ENCODE assay signal across 16 cellular contexts in genomic region chr15:100941536-100941935, GRCh38. TPM values are rescaled to one million over a fixed set of nuclear protein-coding genes. Genes with fewer than 3 reads are reported as not detected.
DNase-seq lines count a peak whose midpoint lies in the region; ATAC-seq, FAIRE-seq and TF ChIP-seq lines count a peak whose summit lies in the region.
"Had no signal": no experiment of that assay in that cellular context is flagged by ENCODE, and none has a peak within 500 bp of the region (broad histone marks: within the 10 kb centered on the region; RNA-seq: fewer than 3 reads in every experiment).

No MANE protein-coding gene starts in this region.

- no peaks in the 10 kb centered on the region for H3K36me3 ChIP-seq in mucosa of descending colon (ENCODE audit: low read depth)
- H3K36me3 ChIP-seq: vagina had no signal

- peak; percentile 41 for ATAC-seq in GM18858 (IDR thresholded peaks at IDR 0.05; ENCODE audit: unreplicated experiment)
- peak; percentile 49 for ATAC-seq in GM21576 (IDR thresholded peaks at IDR 0.05; ENCODE audit: unreplicated experiment)
- ATAC-seq in HG03159 (IDR thresholded peaks at IDR 0.05; ENCODE audit: unreplicated experiment): peak; percentile 54
- ATAC-seq in mucosa of descending colon: peak; percentile 19
- no peak for ATAC-seq in GM19324 (IDR thresholded peaks at IDR 0.05; ENCODE audit: low FRiP score, unreplicated experiment)
- ATAC-seq: K562 had no signal

- no peaks in the 10 kb centered on the region for H3K9me3 ChIP-seq in mucosa of descending colon
- H3K9me3 ChIP-seq: SJSA1, vagina had no signal

- H3K4me1 ChIP-seq in mucosa of descending colon (ENCODE audit: low read depth): no peaks in the 10 kb centered on the region
- H3K4me1 ChIP-seq: SJSA1 had no signal

- DNase-seq in mucosa of descending colon (no peak), NCI-H446 (lab: John Stamatoyannopoulos, UW) (no peak), frontal cortex (ENCODE audit: low spot score in 2 of 2) (no peak)
- no peak for DNase-seq in stimulated activated CD4-positive, alpha-beta T cell treated with anti-CD3 and anti-CD28 coated beads, Interleukin-4, amount 100 ng/mL, for 4 hours
- DNase-seq: activated CD4-positive, alpha-beta T cell treated with anti-CD3 and anti-CD28 coated beads for 48 hours; activated naive CD8-positive, alpha-beta T cell treated with anti-CD3 and anti-CD28 coated beads, Interleukin-2, amount 10 ng/mL, durations not matched to agents 7 days and 5 days; dorsolateral prefrontal cortex; glutamatergic neuron; mammary epithelial cell had no signal

- FAIRE-seq in frontal cortex (lab: Jason Lieb, UNC): no peak

- intact Hi-C loops in mucosa of descending colon (cut with DNase I, micrococcal nuclease): no loop called here

- no peak overlapping the region for H3K4me3 ChIP-seq in mucosa of descending colon
- H3K4me3 ChIP-seq: dorsolateral prefrontal cortex, K562, SJSA1, vagina had no signal

- no peak for TF ChIP-seq CTCF in mucosa of descending colon (IDR thresholded peaks at IDR 0.05)

RNA-seq across cellular contexts. Expression of gene LRRK1, which starts 22.4 kb away (rescaled TPM):
- total RNA-seq in mucosa of descending colon (10 to 100 TPM; 43.7 to 60.1 (median 50.6) TPM), frontal cortex (0.82 TPM)

Comparison
In these comparisons a context has a peak if more than half of its experiments do, and no peak if none do; other contexts are left out.
1. RNA of gene LRRK1, which starts 22.4 kb away (total RNA-seq): 43.7 to 60.1 TPM in mucosa of descending colon; 0.82 TPM in frontal cortex (single experiment); every median in the first group is over 10 times any median in the second.